ENCODE assay signal across 1 cellular context in the genomic region with DNA sequence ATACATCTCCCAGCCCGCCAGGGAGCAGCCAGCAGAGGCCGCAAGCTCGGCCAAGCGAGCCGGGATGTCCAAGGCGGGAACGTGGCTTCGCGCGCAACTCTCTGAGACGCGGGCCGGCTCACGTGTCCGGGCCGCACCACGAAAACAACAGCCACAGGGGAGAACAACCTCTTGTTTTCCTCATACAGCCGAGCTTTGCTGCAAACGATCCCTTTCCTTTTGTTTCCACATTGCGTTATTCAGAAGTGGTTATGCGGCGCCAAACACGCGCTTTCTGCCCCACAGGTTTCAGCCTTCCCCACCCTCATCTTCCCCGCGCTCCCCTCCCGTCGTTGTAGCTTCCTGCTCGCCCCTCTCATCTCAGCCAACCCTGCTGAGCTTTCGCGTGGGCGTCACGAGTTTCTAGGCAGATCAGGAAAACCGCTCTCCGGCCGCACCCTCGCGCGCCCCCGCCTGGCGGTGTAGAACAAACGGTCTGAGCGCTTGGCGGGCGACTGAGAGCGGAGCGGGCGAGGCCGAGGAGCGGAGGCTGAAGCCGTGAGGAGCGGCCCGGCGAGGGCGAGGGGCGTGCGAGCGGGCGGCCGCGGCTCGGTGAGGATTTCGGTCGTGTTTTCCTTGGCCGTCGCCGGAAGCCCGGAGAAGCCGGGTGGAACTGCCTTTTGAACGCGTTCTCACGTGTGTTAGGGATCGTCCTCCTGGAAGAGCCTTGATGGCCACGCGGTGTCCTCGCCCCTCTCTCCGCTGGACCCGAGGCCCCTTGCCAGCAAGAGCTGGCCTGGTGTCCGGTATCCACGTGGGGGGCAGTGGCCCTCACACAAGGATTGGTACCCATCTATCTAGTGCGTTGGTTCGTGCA.
TF ChIP-seq lines count a peak whose summit lies in the region.

No MANE protein-coding gene starts in this region.

TF ChIP-seq in GM12878, 131 proteins besides CTCF, POLR2A, EP300 and RAD21 (continued from another document and continues in another):
- TF ChIP-seq, protein P1, sequence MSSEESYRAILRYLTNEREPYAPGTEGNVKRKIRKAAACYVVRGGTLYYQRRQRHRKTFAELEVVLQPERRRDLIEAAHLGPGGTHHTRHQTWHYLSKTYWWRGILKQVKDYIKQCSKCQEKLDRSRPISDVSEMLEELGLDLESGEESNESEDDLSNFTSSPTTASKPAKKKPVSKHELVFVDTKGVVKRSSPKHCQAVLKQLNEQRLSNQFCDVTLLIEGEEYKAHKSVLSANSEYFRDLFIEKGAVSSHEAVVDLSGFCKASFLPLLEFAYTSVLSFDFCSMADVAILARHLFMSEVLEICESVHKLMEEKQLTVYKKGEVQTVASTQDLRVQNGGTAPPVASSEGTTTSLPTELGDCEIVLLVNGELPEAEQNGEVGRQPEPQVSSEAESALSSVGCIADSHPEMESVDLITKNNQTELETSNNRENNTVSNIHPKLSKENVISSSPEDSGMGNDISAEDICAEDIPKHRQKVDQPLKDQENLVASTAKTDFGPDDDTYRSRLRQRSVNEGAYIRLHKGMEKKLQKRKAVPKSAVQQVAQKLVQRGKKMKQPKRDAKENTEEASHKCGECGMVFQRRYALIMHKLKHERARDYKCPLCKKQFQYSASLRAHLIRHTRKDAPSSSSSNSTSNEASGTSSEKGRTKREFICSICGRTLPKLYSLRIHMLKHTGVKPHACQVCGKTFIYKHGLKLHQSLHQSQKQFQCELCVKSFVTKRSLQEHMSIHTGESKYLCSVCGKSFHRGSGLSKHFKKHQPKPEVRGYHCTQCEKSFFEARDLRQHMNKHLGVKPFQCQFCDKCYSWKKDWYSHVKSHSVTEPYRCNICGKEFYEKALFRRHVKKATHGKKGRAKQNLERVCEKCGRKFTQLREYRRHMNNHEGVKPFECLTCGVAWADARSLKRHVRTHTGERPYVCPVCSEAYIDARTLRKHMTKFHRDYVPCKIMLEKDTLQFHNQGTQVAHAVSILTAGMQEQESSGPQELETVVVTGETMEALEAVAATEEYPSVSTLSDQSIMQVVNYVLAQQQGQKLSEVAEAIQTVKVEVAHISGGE (CRISPR knock-in tag; IDR thresholded peaks at IDR 0.05): no peak
- TF ChIP-seq, protein P2, sequence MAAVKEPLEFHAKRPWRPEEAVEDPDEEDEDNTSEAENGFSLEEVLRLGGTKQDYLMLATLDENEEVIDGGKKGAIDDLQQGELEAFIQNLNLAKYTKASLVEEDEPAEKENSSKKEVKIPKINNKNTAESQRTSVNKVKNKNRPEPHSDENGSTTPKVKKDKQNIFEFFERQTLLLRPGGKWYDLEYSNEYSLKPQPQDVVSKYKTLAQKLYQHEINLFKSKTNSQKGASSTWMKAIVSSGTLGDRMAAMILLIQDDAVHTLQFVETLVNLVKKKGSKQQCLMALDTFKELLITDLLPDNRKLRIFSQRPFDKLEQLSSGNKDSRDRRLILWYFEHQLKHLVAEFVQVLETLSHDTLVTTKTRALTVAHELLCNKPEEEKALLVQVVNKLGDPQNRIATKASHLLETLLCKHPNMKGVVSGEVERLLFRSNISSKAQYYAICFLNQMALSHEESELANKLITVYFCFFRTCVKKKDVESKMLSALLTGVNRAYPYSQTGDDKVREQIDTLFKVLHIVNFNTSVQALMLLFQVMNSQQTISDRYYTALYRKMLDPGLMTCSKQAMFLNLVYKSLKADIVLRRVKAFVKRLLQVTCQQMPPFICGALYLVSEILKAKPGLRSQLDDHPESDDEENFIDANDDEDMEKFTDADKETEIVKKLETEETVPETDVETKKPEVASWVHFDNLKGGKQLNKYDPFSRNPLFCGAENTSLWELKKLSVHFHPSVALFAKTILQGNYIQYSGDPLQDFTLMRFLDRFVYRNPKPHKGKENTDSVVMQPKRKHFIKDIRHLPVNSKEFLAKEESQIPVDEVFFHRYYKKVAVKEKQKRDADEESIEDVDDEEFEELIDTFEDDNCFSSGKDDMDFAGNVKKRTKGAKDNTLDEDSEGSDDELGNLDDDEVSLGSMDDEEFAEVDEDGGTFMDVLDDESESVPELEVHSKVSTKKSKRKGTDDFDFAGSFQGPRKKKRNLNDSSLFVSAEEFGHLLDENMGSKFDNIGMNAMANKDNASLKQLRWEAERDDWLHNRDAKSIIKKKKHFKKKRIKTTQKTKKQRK (IDR thresholded peaks at IDR 0.05; ENCODE audit: low read depth, low read length): no peak
- TF ChIP-seq, protein P3, sequence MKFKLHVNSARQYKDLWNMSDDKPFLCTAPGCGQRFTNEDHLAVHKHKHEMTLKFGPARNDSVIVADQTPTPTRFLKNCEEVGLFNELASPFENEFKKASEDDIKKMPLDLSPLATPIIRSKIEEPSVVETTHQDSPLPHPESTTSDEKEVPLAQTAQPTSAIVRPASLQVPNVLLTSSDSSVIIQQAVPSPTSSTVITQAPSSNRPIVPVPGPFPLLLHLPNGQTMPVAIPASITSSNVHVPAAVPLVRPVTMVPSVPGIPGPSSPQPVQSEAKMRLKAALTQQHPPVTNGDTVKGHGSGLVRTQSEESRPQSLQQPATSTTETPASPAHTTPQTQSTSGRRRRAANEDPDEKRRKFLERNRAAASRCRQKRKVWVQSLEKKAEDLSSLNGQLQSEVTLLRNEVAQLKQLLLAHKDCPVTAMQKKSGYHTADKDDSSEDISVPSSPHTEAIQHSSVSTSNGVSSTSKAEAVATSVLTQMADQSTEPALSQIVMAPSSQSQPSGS (IDR thresholded peaks at IDR 0.05; ENCODE audit: low read length): no peak
- TF ChIP-seq NFXL1 (IDR thresholded peaks at IDR 0.05; ENCODE audit: borderline replicate concordance) (no peak), FOXM1 (IDR thresholded peaks at IDR 0.05; ENCODE audit: low read depth, low read length) (peak; percentile 69), RB1 (IDR thresholded peaks at IDR 0.05; ENCODE audit: borderline replicate concordance) (peak; percentile 73; the same call in 1 of the 2 replicates), RCOR1 (conservative IDR thresholded peaks at IDR 0.05; ENCODE audit: low read depth, low read length) (no peak), MYB (IDR thresholded peaks at IDR 0.05; ENCODE audit: borderline replicate concordance, low read depth, low read length) (no peak), ZZZ3 (IDR thresholded peaks at IDR 0.05; ENCODE audit: control insufficient read depth, insufficient read length, low read depth) (no peak), EED (IDR thresholded peaks at IDR 0.05; ENCODE audit: low read depth) (no peak), SUPT20H (IDR thresholded peaks at IDR 0.05; ENCODE audit: borderline replicate concordance, control insufficient read depth, low read depth, low read length) (no peak), ZNF217 (IDR thresholded peaks at IDR 0.05) (no peak; the same call in 1 of the 2 replicates), RELA (IDR thresholded peaks at IDR 0.05; ENCODE audit: borderline replicate concordance, partially characterized antibody) (peak; percentile 24), MEF2A (IDR thresholded peaks at IDR 0.05; ENCODE audit: insufficient read depth, low read depth, low read length) (no peak), MEF2B (IDR thresholded peaks at IDR 0.05; ENCODE audit: partially characterized antibody, poor library complexity, severe bottlenecking) (peak; percentile 39), GABPA (IDR thresholded peaks at IDR 0.05; ENCODE audit: low read depth) (no peak), NFYA (IDR thresholded peaks at IDR 0.05; ENCODE audit: borderline replicate concordance, low read depth, low read length) (no peak; the same call in 1 of the 2 replicates), TARDBP (IDR thresholded peaks at IDR 0.05; ENCODE audit: borderline replicate concordance) (no peak), TCF7 (IDR thresholded peaks at IDR 0.05; ENCODE audit: borderline replicate concordance) (no peak), GATAD2B (conservative IDR thresholded peaks at IDR 0.05; ENCODE audit: low read depth) (peak; percentile 21; the same call in 1 of the 2 replicates), LARP7 (IDR thresholded peaks at IDR 0.05) (no peak; the same call in 1 of the 2 replicates), ZNF274 (IDR thresholded peaks at IDR 0.05; ENCODE audit: insufficient read depth, insufficient read length) (no peak), NR2C1 (IDR thresholded peaks at IDR 0.05) (no peak), FOS (IDR thresholded peaks at IDR 0.05; ENCODE audit: borderline replicate concordance, extremely low read depth, insufficient read length) (no peak), SRF (IDR thresholded peaks at IDR 0.05; ENCODE audit: low read depth in 2 of 2, low read length in 2 of 2) (no peak), NFIC (IDR thresholded peaks at IDR 0.05; ENCODE audit: low read depth, low read length) (no peak), ASH2L (IDR thresholded peaks at IDR 0.05; ENCODE audit: borderline replicate concordance, low read depth) (no peak), TCF3 (IDR thresholded peaks at IDR 0.05; ENCODE audit: borderline replicate concordance, insufficient read depth, low read depth, low read length) (no peak), JUND (IDR thresholded peaks at IDR 0.05; ENCODE audit: low read depth, low read length) (peak; percentile 97), MTA2 (IDR thresholded peaks at IDR 0.05; ENCODE audit: low read depth) (no peak), ATF7 (IDR thresholded peaks at IDR 0.05; ENCODE audit: low read depth) (peak; percentile 99), HCFC1 (IDR thresholded peaks at IDR 0.05; ENCODE audit: low read length) (no peak), CREB1 (IDR thresholded peaks at IDR 0.05; ENCODE audit: low read depth) (peak; percentile 97), PAX5 (IDR thresholded peaks at IDR 0.05; ENCODE audit: borderline replicate concordance, low read depth, low read length) (0 out of 2 replicates have a peak, but pooled peaks have one; percentile 16)
- TF ChIP-seq, protein P4, sequence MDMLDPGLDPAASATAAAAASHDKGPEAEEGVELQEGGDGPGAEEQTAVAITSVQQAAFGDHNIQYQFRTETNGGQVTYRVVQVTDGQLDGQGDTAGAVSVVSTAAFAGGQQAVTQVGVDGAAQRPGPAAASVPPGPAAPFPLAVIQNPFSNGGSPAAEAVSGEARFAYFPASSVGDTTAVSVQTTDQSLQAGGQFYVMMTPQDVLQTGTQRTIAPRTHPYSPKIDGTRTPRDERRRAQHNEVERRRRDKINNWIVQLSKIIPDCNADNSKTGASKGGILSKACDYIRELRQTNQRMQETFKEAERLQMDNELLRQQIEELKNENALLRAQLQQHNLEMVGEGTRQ (IDR thresholded peaks at IDR 0.05; ENCODE audit: borderline replicate concordance, low read depth, low read length): peak; percentile 74
- TF ChIP-seq, protein P5, sequence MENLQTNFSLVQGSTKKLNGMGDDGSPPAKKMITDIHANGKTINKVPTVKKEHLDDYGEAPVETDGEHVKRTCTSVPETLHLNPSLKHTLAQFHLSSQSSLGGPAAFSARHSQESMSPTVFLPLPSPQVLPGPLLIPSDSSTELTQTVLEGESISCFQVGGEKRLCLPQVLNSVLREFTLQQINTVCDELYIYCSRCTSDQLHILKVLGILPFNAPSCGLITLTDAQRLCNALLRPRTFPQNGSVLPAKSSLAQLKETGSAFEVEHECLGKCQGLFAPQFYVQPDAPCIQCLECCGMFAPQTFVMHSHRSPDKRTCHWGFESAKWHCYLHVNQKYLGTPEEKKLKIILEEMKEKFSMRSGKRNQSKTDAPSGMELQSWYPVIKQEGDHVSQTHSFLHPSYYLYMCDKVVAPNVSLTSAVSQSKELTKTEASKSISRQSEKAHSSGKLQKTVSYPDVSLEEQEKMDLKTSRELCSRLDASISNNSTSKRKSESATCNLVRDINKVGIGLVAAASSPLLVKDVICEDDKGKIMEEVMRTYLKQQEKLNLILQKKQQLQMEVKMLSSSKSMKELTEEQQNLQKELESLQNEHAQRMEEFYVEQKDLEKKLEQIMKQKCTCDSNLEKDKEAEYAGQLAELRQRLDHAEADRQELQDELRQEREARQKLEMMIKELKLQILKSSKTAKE (IDR thresholded peaks at IDR 0.05; ENCODE audit: low read depth, poor library complexity, severe bottlenecking): peak; percentile 91
- TF ChIP-seq, protein P6, sequence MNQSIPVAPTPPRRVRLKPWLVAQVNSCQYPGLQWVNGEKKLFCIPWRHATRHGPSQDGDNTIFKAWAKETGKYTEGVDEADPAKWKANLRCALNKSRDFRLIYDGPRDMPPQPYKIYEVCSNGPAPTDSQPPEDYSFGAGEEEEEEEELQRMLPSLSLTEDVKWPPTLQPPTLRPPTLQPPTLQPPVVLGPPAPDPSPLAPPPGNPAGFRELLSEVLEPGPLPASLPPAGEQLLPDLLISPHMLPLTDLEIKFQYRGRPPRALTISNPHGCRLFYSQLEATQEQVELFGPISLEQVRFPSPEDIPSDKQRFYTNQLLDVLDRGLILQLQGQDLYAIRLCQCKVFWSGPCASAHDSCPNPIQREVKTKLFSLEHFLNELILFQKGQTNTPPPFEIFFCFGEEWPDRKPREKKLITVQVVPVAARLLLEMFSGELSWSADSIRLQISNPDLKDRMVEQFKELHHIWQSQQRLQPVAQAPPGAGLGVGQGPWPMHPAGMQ (IDR thresholded peaks at IDR 0.05; ENCODE audit: borderline replicate concordance): no peak
- TF ChIP-seq, protein P7, sequence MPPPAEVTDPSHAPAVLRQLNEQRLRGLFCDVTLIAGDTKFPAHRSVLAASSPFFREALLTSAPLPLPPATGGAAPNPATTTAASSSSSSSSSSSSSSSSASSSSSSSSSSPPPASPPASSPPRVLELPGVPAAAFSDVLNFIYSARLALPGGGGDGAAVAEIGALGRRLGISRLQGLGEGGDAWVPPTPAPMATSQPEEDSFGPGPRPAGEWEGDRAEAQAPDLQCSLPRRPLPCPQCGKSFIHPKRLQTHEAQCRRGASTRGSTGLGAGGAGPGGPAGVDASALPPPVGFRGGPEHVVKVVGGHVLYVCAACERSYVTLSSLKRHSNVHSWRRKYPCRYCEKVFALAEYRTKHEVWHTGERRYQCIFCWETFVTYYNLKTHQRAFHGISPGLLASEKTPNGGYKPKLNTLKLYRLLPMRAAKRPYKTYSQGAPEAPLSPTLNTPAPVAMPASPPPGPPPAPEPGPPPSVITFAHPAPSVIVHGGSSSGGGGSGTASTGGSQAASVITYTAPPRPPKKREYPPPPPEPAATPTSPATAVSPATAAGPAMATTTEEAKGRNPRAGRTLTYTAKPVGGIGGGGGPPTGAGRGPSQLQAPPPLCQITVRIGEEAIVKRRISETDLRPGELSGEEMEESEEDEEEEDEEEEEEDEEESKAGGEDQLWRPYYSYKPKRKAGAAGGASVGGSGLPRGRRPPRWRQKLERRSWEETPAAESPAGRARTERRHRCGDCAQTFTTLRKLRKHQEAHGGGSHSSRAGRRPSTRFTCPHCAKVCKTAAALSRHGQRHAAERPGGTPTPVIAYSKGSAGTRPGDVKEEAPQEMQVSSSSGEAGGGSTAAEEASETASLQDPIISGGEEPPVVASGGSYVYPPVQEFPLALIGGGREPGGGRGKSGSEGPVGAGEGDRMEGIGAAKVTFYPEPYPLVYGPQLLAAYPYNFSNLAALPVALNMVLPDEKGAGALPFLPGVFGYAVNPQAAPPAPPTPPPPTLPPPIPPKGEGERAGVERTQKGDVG (CRISPR knock-in tag; IDR thresholded peaks at IDR 0.05): no peak
- TF ChIP-seq, protein P8, sequence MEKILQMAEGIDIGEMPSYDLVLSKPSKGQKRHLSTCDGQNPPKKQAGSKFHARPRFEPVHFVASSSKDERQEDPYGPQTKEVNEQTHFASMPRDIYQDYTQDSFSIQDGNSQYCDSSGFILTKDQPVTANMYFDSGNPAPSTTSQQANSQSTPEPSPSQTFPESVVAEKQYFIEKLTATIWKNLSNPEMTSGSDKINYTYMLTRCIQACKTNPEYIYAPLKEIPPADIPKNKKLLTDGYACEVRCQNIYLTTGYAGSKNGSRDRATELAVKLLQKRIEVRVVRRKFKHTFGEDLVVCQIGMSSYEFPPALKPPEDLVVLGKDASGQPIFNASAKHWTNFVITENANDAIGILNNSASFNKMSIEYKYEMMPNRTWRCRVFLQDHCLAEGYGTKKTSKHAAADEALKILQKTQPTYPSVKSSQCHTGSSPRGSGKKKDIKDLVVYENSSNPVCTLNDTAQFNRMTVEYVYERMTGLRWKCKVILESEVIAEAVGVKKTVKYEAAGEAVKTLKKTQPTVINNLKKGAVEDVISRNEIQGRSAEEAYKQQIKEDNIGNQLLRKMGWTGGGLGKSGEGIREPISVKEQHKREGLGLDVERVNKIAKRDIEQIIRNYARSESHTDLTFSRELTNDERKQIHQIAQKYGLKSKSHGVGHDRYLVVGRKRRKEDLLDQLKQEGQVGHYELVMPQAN (conservative IDR thresholded peaks at IDR 0.05): no peak
